ENCODE assay signal across 8 cellular contexts in genomic region chr5:77853353-77853907, GRCh38.
DNase-seq lines count a peak whose midpoint lies in the region; ATAC-seq, FAIRE-seq and TF ChIP-seq lines count a peak whose summit lies in the region.
"Had no signal": no experiment of that assay in that cellular context is flagged by ENCODE, and none has a peak within 500 bp of the region (broad histone marks: within the 10 kb centered on the region; RNA-seq: fewer than 3 reads in every experiment).

No MANE protein-coding gene starts in this region.

- H3K36me3 Mint-ChIP-seq in IgD-negative memory B cell (no peaks in the 10 kb centered on the region), brain (no peaks in the 10 kb centered on the region), nephron (ENCODE audit: low read depth) (no peaks in the 10 kb centered on the region)
- H3K36me3 Mint-ChIP-seq in activated CD8-positive, alpha-beta T cell treated with anti-CD3 and anti-CD28 coated beads, Interleukin-2, amount 10 ng/mL, durations not matched to agents 7 days and 5 days (ENCODE audit: low read depth) = no peaks in the 10 kb centered on the region
- H3K36me3 Mint-ChIP-seq in activated CD4-positive, alpha-beta T cell treated with anti-CD3 and anti-CD28 coated beads for 36 hours (ENCODE audit: low read depth) = peaks cover 3% of the 10 kb centered on the region

- ATAC-seq in activated CD8-positive, alpha-beta T cell treated with anti-CD3 and anti-CD28 coated beads, Interleukin-2, amount 10 ng/mL, durations not matched to agents 7 days and 5 days = no peak
- ATAC-seq in HG02588 (IDR thresholded peaks at IDR 0.05; ENCODE audit: unreplicated experiment) = no peak
- ATAC-seq in activated CD4-positive, alpha-beta T cell treated with anti-CD3 and anti-CD28 coated beads for 36 hours = no peak

- H3K4me1 Mint-ChIP-seq in IgD-negative memory B cell (peaks cover 7 to 16% (median 12%) of the 10 kb centered on the region in 3 donors), brain (peaks cover 31% of the 10 kb centered on the region), nephron (peaks cover 15% of the 10 kb centered on the region)
- H3K4me1 Mint-ChIP-seq in activated CD8-positive, alpha-beta T cell treated with anti-CD3 and anti-CD28 coated beads, Interleukin-2, amount 10 ng/mL, durations not matched to agents 7 days and 5 days (ENCODE audit: low read depth) = peaks cover 23% of the 10 kb centered on the region
- H3K4me1 Mint-ChIP-seq in activated CD4-positive, alpha-beta T cell treated with anti-CD3 and anti-CD28 coated beads for 36 hours = peaks cover 15% of the 10 kb centered on the region

- H3K27me3 Mint-ChIP-seq in IgD-negative memory B cell (peaks cover 2% of the 10 kb centered on the region), brain (peaks cover 95% of the 10 kb centered on the region), nephron (ENCODE audit: low read depth) (peaks cover 35% of the 10 kb centered on the region)
- peaks cover 62% of the 10 kb centered on the region for H3K27me3 Mint-ChIP-seq in activated CD8-positive, alpha-beta T cell treated with anti-CD3 and anti-CD28 coated beads, Interleukin-2, amount 10 ng/mL, durations not matched to agents 7 days and 5 days (ENCODE audit: low read depth)
- peaks cover 42% of the 10 kb centered on the region for H3K27me3 Mint-ChIP-seq in activated CD4-positive, alpha-beta T cell treated with anti-CD3 and anti-CD28 coated beads for 36 hours

- POLR2A ChIA-PET in activated CD8-positive, alpha-beta T cell treated with anti-CD3 and anti-CD28 coated beads, Interleukin-2, amount 10 ng/mL, durations not matched to agents 7 days and 5 days (lab: Charles Lee) = no interaction called here
- POLR2A ChIA-PET in activated CD4-positive, alpha-beta T cell treated with anti-CD3 and anti-CD28 coated beads for 36 hours (lab: Charles Lee) = no interaction called here

- H3K27ac Mint-ChIP-seq in IgD-negative memory B cell (peak overlapping the region in 2 of 3 donors; percentile 65 to 83), brain (no peak overlapping the region), nephron (peak overlapping the region; percentile 76 to 94 (median 82))
- no peak overlapping the region for H3K27ac Mint-ChIP-seq in activated CD8-positive, alpha-beta T cell treated with anti-CD3 and anti-CD28 coated beads, Interleukin-2, amount 10 ng/mL, durations not matched to agents 7 days and 5 days
- no peak overlapping the region for H3K27ac Mint-ChIP-seq in activated CD4-positive, alpha-beta T cell treated with anti-CD3 and anti-CD28 coated beads for 36 hours

- H3K9me3 Mint-ChIP-seq in IgD-negative memory B cell (no peaks in the 10 kb centered on the region), brain (peaks cover 0 to 13% (median 6%) of the 10 kb centered on the region in 5 experiments), nephron (no peaks in the 10 kb centered on the region)
- no peaks in the 10 kb centered on the region for H3K9me3 Mint-ChIP-seq in activated CD8-positive, alpha-beta T cell treated with anti-CD3 and anti-CD28 coated beads, Interleukin-2, amount 10 ng/mL, durations not matched to agents 7 days and 5 days (ENCODE audit: insufficient read depth)
- H3K9me3 Mint-ChIP-seq in activated CD4-positive, alpha-beta T cell treated with anti-CD3 and anti-CD28 coated beads for 36 hours (ENCODE audit: low read depth) = no peaks in the 10 kb centered on the region

- H3K4me3 Mint-ChIP-seq in IgD-negative memory B cell = peak overlapping the region; percentile 44 to 95 (median 89)
- peak overlapping the region in 4 of 5 experiments; percentile 43 to 80 (median 60) for H3K4me3 Mint-ChIP-seq in brain
- H3K4me3 Mint-ChIP-seq in nephron = peak overlapping the region; percentile 53 to 85 (median 83)
- no peak overlapping the region for H3K4me3 Mint-ChIP-seq in activated CD8-positive, alpha-beta T cell treated with anti-CD3 and anti-CD28 coated beads, Interleukin-2, amount 10 ng/mL, durations not matched to agents 7 days and 5 days
- H3K4me3 Mint-ChIP-seq in activated CD4-positive, alpha-beta T cell treated with anti-CD3 and anti-CD28 coated beads for 36 hours = no peak overlapping the region

- peak; percentile 46 for FAIRE-seq in D721Med (lab: Jason Lieb, UNC)

- no peak for DNase-seq in D721Med (ENCODE audit: insufficient read length, low spot score)
- DNase-seq in activated CD8-positive, alpha-beta T cell treated with anti-CD3 and anti-CD28 coated beads, Interleukin-2, amount 10 ng/mL, durations not matched to agents 7 days and 5 days = no peak
- DNase-seq in activated CD4-positive, alpha-beta T cell treated with anti-CD3 and anti-CD28 coated beads for 36 hours = no peak
- DNase-seq: GOT3 had no signal

- CTCF ChIA-PET in activated CD8-positive, alpha-beta T cell treated with anti-CD3 and anti-CD28 coated beads, Interleukin-2, amount 10 ng/mL, durations not matched to agents 7 days and 5 days (lab: Charles Lee) = no interaction called here
- CTCF ChIA-PET in activated CD4-positive, alpha-beta T cell treated with anti-CD3 and anti-CD28 coated beads for 36 hours (lab: Charles Lee) = interaction anchor here (0.9 to 1.2 kb wide), 2 partner anchors 24 to 25 kb away, joined by 3 read pairs; no protein-coding TSS in a partner anchor

- intact Hi-C loops in activated CD4-positive, alpha-beta T cell treated with anti-CD3 and anti-CD28 coated beads for 36 hours (cut with DNase I, micrococcal nuclease) = loop anchor here in 1 of 2 experiments (5.0 kb wide), 1 partner anchor 76 kb away; the partner anchor contains the start of gene TBCA

- TF ChIP-seq CTCF in D721Med (IDR thresholded peaks at IDR 0.05; ENCODE audit: insufficient read depth, missing control alignments) (no peak), brain (conservative IDR thresholded peaks at IDR 0.05) (no peak), nephron (IDR thresholded peaks at IDR 0.05; ENCODE audit: unreplicated experiment in 3 of 3) (no peak)

Comparison
In these comparisons a context has a peak if more than half of its experiments do, and no peak if none do; other contexts are left out.
1. H3K27ac Mint-ChIP-seq: peak in IgD-negative memory B cell (2 of 3) and nephron (3 of 3); none in brain (0 of 5), activated CD8-positive, alpha-beta T cell treated with anti-CD3 and anti-CD28 coated beads, Interleukin-2, amount 10 ng/mL, durations not matched to agents 7 days and 5 days (single experiment) and activated CD4-positive, alpha-beta T cell treated with anti-CD3 and anti-CD28 coated beads for 36 hours (single experiment).
2. H3K4me3 Mint-ChIP-seq: peak in IgD-negative memory B cell (4 of 4), brain (4 of 5) and nephron (3 of 3); none in activated CD8-positive, alpha-beta T cell treated with anti-CD3 and anti-CD28 coated beads, Interleukin-2, amount 10 ng/mL, durations not matched to agents 7 days and 5 days (single experiment) and activated CD4-positive, alpha-beta T cell treated with anti-CD3 and anti-CD28 coated beads for 36 hours (single experiment).